Comparison of ENCODE assay signal across 8 cellular contexts in the genomic region with DNA sequence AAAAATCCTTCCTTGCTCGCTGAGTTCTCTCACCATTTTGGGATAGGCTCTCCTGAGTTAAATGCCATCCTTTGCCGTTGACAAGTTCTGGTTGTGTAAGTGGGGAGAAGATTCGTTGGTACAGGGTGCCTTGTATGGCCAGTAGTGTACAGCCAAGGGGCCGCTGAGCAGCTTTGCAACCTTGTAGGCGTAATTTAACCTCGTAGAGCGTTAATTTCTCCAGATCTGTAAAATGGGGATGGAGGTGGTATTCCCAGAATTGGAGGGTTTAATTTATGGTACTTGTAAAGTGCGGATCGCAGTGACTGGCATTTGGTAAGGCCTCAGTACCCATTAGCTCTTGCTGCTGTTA. TPM values are rescaled to one million over a fixed set of nuclear protein-coding genes. Genes with fewer than 3 reads are reported as not detected.
A peak's percentile ranks its signal among the peaks of the same experiment; 100 is the strongest.
DNase-seq lines count a peak whose midpoint lies in the region; ATAC-seq and TF ChIP-seq lines count a peak whose summit lies in the region.

No MANE protein-coding gene starts in this region.

- H3K36me3 ChIP-seq in SK-N-SH (replicated peaks in 1 of 2; ENCODE audit: control insufficient read depth in 1 of 2, insufficient read depth in 2 of 2, low read length in 1 of 2) (no peaks in the 10 kb centered on the region), SK-N-MC (ENCODE audit: insufficient read depth, low read length) (no peaks in the 10 kb centered on the region)

- no peaks in the 10 kb centered on the region for H3K79me2 ChIP-seq in SK-N-SH (ENCODE audit: insufficient read depth)

- WGBS in SK-N-SH (ENCODE audit: low lambda C conversion rate), result 54% methylated on average over 9 of the region's 9 CpGs

- peaks cover 2 to 3% of the 10 kb centered on the region in 2 donors for H3K36me3 Mint-ChIP-seq in stimulated activated naive B cell treated with anti-CD40 and anti-IgM and Interleukin-4, amounts not matched to agents 10 μg/mL and 1 μg/mL and 100 μg/mL, for 72 hours

- CTCF ChIA-PET in SK-N-SH (lab: Yijun Ruan, JAX), result interaction anchor here (1.0 to 4.1 kb wide), 7 partner anchors 26 to 170 kb away, joined by 3 to 15 read pairs (median 3); no protein-coding TSS in a partner anchor

- H3F3A ChIP-seq in SK-N-SH (replicated peaks; ENCODE audit: insufficient read depth), result no peaks in the 10 kb centered on the region

- peaks cover 0 to 4% of the 10 kb centered on the region in 2 donors for H3K27me3 Mint-ChIP-seq in stimulated activated naive B cell treated with anti-CD40 and anti-IgM and Interleukin-4, amounts not matched to agents 10 μg/mL and 1 μg/mL and 100 μg/mL, for 72 hours

- DNase-seq in SK-N-SH, result no peak
- DNase-seq in SK-N-MC (ENCODE audit: low read depth, low spot score), result no peak
- DNase-seq in stimulated activated naive B cell treated with anti-CD40 and anti-IgM and Interleukin-4, amounts not matched to agents 10 μg/mL and 1 μg/mL and 100 μg/mL, for 72 hours, result no peak
- DNase-seq in NCI-H1417 treated with DMSO at 0.1 percent for 48 hours (lab: John Stamatoyannopoulos, UW), result no peak
- DNase-seq in NCI-H510A treated with DMSO at 0.1 percent for 48 hours (lab: John Stamatoyannopoulos, UW), result no peak

- no peaks in the 10 kb centered on the region for H3K9me2 ChIP-seq in SK-N-SH

- ATAC-seq in SK-N-SH treated with all-trans-retinoic acid at 6 μM for 48 hours (no peak), HG03460 (IDR thresholded peaks at IDR 0.05; ENCODE audit: unreplicated experiment) (no peak)
- ATAC-seq in stimulated activated naive B cell treated with anti-CD40 and anti-IgM and Interleukin-4, amounts not matched to agents 10 μg/mL and 1 μg/mL and 100 μg/mL, for 72 hours (replicated peaks), result no peak

- TF ChIP-seq EP300 in SK-N-SH (IDR thresholded peaks at IDR 0.05; ENCODE audit: borderline replicate concordance in 1 of 2, low read depth in 1 of 2, low read length in 1 of 2), result no peak

- H3K9ac ChIP-seq in SK-N-SH, result no peak overlapping the region
- H3K9ac ChIP-seq in SK-N-MC (ENCODE audit: insufficient read length), result no peak overlapping the region

- peak overlapping the region; percentile 87 to 93 for H3K4me3 Mint-ChIP-seq in stimulated activated naive B cell treated with anti-CD40 and anti-IgM and Interleukin-4, amounts not matched to agents 10 μg/mL and 1 μg/mL and 100 μg/mL, for 72 hours

- H2AFZ ChIP-seq in SK-N-SH (ENCODE audit: low read depth), result no peak overlapping the region

- peak overlapping the region; percentile 99 for H3K4me2 ChIP-seq in SK-N-SH

- no peaks in the 10 kb centered on the region for H3K9me3 ChIP-seq in SK-N-SH
- H3K9me3 ChIP-seq in SK-N-MC (ENCODE audit: low read depth, low read length), result no peaks in the 10 kb centered on the region

- H3K27ac ChIP-seq in SK-N-SH (ENCODE audit: low read depth in 2 of 2, low read length in 1 of 2), result no peak overlapping the region
- H3K27ac ChIP-seq in SK-N-MC, result no peak overlapping the region

- no peak for TF ChIP-seq CTCF in SK-N-SH (IDR thresholded peaks at IDR 0.05)

- no peaks in the 10 kb centered on the region for H4K20me1 ChIP-seq in SK-N-SH (ENCODE audit: insufficient read depth)

- H3K27me3 ChIP-seq in SK-N-SH (ENCODE audit: insufficient read depth), result peaks cover 61% of the 10 kb centered on the region

- POLR2A ChIA-PET in SK-N-SH (lab: Yijun Ruan, JAX), result no interaction called here

- H3K4me3 ChIP-seq in SK-N-SH (ENCODE audit: low read depth in 2 of 2, low read length in 1 of 2) (peak overlapping the region; percentile 55 to 72; a peak in 2 of 4 replicates), SK-N-MC (peak overlapping the region; percentile 91), iPS-11a (ENCODE audit: low read depth, low read length) (peak overlapping the region; percentile 61)

- H3K27ac Mint-ChIP-seq in stimulated activated naive B cell treated with anti-CD40 and anti-IgM and Interleukin-4, amounts not matched to agents 10 μg/mL and 1 μg/mL and 100 μg/mL, for 72 hours, result peak overlapping the region; percentile 92

- H3K4me1 Mint-ChIP-seq in stimulated activated naive B cell treated with anti-CD40 and anti-IgM and Interleukin-4, amounts not matched to agents 10 μg/mL and 1 μg/mL and 100 μg/mL, for 72 hours, result peaks cover 32 to 44% of the 10 kb centered on the region in 2 donors

- no peak for TF ChIP-seq RAD21 in SK-N-SH (IDR thresholded peaks at IDR 0.05; ENCODE audit: low read length)

- H3K4me1 ChIP-seq in SK-N-SH (ENCODE audit: control insufficient read depth in 1 of 2, insufficient read depth in 2 of 2, low read depth in 1 of 2, low read length in 1 of 2), result peaks cover 0 to 13% of the 10 kb centered on the region in 2 experiments; a peak in 2 of 4 replicates

- H3K9me3 Mint-ChIP-seq in stimulated activated naive B cell treated with anti-CD40 and anti-IgM and Interleukin-4, amounts not matched to agents 10 μg/mL and 1 μg/mL and 100 μg/mL, for 72 hours, result no peaks in the 10 kb centered on the region

TF ChIP-seq in SK-N-SH, 30 proteins besides CTCF, POLR2A, EP300 and RAD21:
- TF ChIP-seq ELF1 (IDR thresholded peaks at IDR 0.05) (no peak), TEAD4 (IDR thresholded peaks at IDR 0.05; ENCODE audit: borderline replicate concordance, insufficient read depth) (no peak)

TF ChIP-seq in SK-N-SH treated with all-trans-retinoic acid at 6 μM for 48 hours, 23 proteins besides CTCF, POLR2A, EP300 and RAD21:
- TF ChIP-seq SNAI2 (CRISPR knock-in tag; IDR thresholded peaks at IDR 0.05) (no peak), ZC3H10 (CRISPR knock-in tag; IDR thresholded peaks at IDR 0.05) (no peak), ZNF565 (CRISPR knock-in tag; conservative IDR thresholded peaks at IDR 0.05; ENCODE audit: low read depth) (no peak), GLIS3 (CRISPR knock-in tag; IDR thresholded peaks at IDR 0.05) (no peak)

RNA-seq across cellular contexts. Expression of a gene that starts 1.4 kb away (rescaled TPM):
- 0.41 and 0.60 TPM in 2 replicates for polyA plus RNA-seq in SK-N-SH (2012; rRNA removed)
- polyA plus RNA-seq in SK-N-SH (2012; cell fraction: cytosol; rRNA removed), result 0.20 and 0.24 TPM in 2 replicates
- polyA plus RNA-seq in SK-N-SH (2012; cell fraction: nucleus; rRNA removed), result 0.20 and 0.22 TPM in 2 replicates

RNA-seq across cellular contexts. Expression of a gene that starts 1.7 kb away (rescaled TPM):
- polyA plus RNA-seq in SK-N-SH (2012; rRNA removed), result 0.03 TPM in 1 of 2 replicates, not detected in the other
- polyA plus RNA-seq in SK-N-SH (2012; cell fraction: cytosol; rRNA removed), result 0.01 and 0.03 TPM in 2 replicates
- polyA plus RNA-seq in SK-N-SH (2012; cell fraction: nucleus; rRNA removed), result 0.16 and 0.30 TPM in 2 replicates

RNA-seq across cellular contexts. Expression of a gene that starts 44.8 kb away (rescaled TPM):
- 95.9 and 115 TPM in 2 replicates for polyA plus RNA-seq in SK-N-SH (2012; rRNA removed)
- polyA plus RNA-seq in SK-N-SH (2012; cell fraction: cytosol; rRNA removed), result 131 and 161 TPM in 2 replicates
- polyA plus RNA-seq in SK-N-SH (2012; cell fraction: nucleus; rRNA removed), result 86.8 and 100 TPM in 2 replicates
